16 cellular contexts compared by ENCODE assay signal in the genomic region with DNA sequence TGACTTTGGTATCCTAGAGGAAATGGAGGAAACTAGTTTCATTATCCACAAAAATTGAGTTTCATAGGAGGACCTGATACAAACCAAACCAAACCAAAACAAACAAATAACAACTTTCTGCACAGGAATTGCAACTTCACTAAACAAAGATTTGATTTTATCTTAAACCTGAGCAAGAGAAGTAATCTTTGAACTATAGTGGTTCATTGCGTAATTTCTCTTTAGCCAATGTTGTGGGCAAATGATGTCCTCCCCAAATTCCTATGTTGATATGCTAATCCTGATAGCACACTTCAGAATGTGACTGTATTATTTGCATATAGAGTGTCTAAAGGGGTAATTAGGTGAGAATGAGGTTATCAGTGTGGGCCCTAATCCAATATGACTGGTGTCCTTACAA.
"Had no signal": no experiment of that assay in that cellular context is flagged by ENCODE, and none has a peak within 500 bp of the region (broad histone marks: within the 10 kb centered on the region; RNA-seq: fewer than 3 reads in every experiment).

No MANE protein-coding gene starts in this region.

- H3K79me2 ChIP-seq: parathyroid adenoma had no signal

- H3K27me3 Mint-ChIP-seq: activated naive CD8-positive, alpha-beta T cell treated with anti-CD3 and anti-CD28 coated beads for 36 hours; activated T-cell treated with anti-CD3 and anti-CD28 coated beads, Interleukin-2, amount 50 U/mL, for 24 hours; stimulated activated memory B cell treated with anti-CD40 and anti-IgM and Interleukin-4, amounts not matched to agents 10 μg/mL and 1 μg/mL and 100 μg/mL, for 72 hours had no signal

- H3K27ac Mint-ChIP-seq: activated naive CD8-positive, alpha-beta T cell treated with anti-CD3 and anti-CD28 coated beads for 36 hours; mesothelial cell of epicardium; stimulated activated memory B cell treated with anti-CD40 and anti-IgM and Interleukin-4, amounts not matched to agents 10 μg/mL and 1 μg/mL and 100 μg/mL, for 72 hours had no signal

- H3K36me3 ChIP-seq: colonic mucosa, transverse colon had no signal

- H3K9me3 ChIP-seq: colonic mucosa, transverse colon had no signal

- H3K4me3 ChIP-seq: colonic mucosa, smooth muscle cell, transverse colon had no signal

- DNase-seq: activated CD4-positive, alpha-beta T cell treated with anti-CD3 and anti-CD28 coated beads, Interleukin-2, amount 50 U/mL, for 1 hour; activated effector memory CD4-positive, alpha-beta T cell treated with anti-CD3 and anti-CD28 coated beads, Interleukin-2, amount 50 U/mL, for 16 hours; activated naive CD8-positive, alpha-beta T cell treated with anti-CD3 and anti-CD28 coated beads for 36 hours; activated T-cell treated with anti-CD3 and anti-CD28 coated beads, Interleukin-2, amount 50 U/mL, for 24 hours; colonic mucosa; effector CD4-positive, alpha-beta T cell; foreskin melanocyte; left ventricle myocardium superior; retina; transverse colon had no signal

- H2AFZ ChIP-seq: parathyroid adenoma had no signal

- H3K27ac ChIP-seq: colonic mucosa, parathyroid adenoma had no signal

- H3K4me1 ChIP-seq: colonic mucosa had no signal

- H3K9ac ChIP-seq: parathyroid adenoma had no signal

- H3K27me3 ChIP-seq: colonic mucosa, transverse colon had no signal

- ATAC-seq: left ventricle myocardium superior; stimulated activated memory B cell treated with anti-CD40 and anti-IgM and Interleukin-4, amounts not matched to agents 10 μg/mL and 1 μg/mL and 100 μg/mL, for 72 hours had no signal

- H3K4me2 ChIP-seq: smooth muscle cell had no signal

- FAIRE-seq: endothelial cell of umbilical vein, keratinocyte had no signal

- H3K9me3 Mint-ChIP-seq: activated T-cell treated with anti-CD3 and anti-CD28 coated beads, Interleukin-2, amount 50 U/mL, for 24 hours; stimulated activated memory B cell treated with anti-CD40 and anti-IgM and Interleukin-4, amounts not matched to agents 10 μg/mL and 1 μg/mL and 100 μg/mL, for 72 hours had no signal

- H3K36me3 Mint-ChIP-seq: mesothelial cell of epicardium had no signal

- H3K4me3 Mint-ChIP-seq: activated T-cell treated with anti-CD3 and anti-CD28 coated beads, Interleukin-2, amount 50 U/mL, for 24 hours; mesothelial cell of epicardium; stimulated activated memory B cell treated with anti-CD40 and anti-IgM and Interleukin-4, amounts not matched to agents 10 μg/mL and 1 μg/mL and 100 μg/mL, for 72 hours had no signal
